8 cellular contexts compared by ENCODE assay signal in genomic region chr3:156643729-156644389, GRCh38. TPM values are rescaled to one million over a fixed set of nuclear protein-coding genes. Genes with fewer than 3 reads are reported as not detected.
A peak's percentile ranks its signal among the peaks of the same experiment; 100 is the strongest.
DNase-seq lines count a peak whose midpoint lies in the region; ATAC-seq, FAIRE-seq and TF ChIP-seq lines count a peak whose summit lies in the region.

No MANE protein-coding gene starts in this region.

- H3K4me3 ChIP-seq in H7 (ENCODE audit: insufficient read depth, low read depth, low read length) (no peak overlapping the region), NB4 (ENCODE audit: low read depth, low read length) (peak overlapping the region; percentile 39), astrocyte (ENCODE audit: insufficient read depth, low read depth, low read length) (no peak overlapping the region), trophoblast cell (ENCODE audit: low read depth, low read length) (no peak overlapping the region)

- H3K27ac ChIP-seq in astrocyte (ENCODE audit: low read depth, low read length): no peak overlapping the region
- H3K27ac ChIP-seq in trophoblast cell (ENCODE audit: low read depth, low read length): no peak overlapping the region

- no peak overlapping the region for H3K4ac ChIP-seq in trophoblast cell (ENCODE audit: low read depth, low read length)

- H3K4me2 ChIP-seq in astrocyte (ENCODE audit: low read length): peak overlapping the region; percentile 66
- no peak overlapping the region for H3K4me2 ChIP-seq in trophoblast cell (ENCODE audit: low read length)

- no peaks in the 10 kb centered on the region for H3K36me3 Mint-ChIP-seq in astrocyte (ENCODE audit: low read depth, unreplicated experiment)

- intact Hi-C loops in posterior cingulate gyrus (cut with DNase I): no loop called here

- H3K18ac ChIP-seq in trophoblast cell (ENCODE audit: low read length): no peak overlapping the region

- H3K9ac ChIP-seq in astrocyte (ENCODE audit: low read length) (peak overlapping the region; percentile 9), trophoblast cell (ENCODE audit: low read length) (no peak overlapping the region)

- no peak overlapping the region for H4K91ac ChIP-seq in trophoblast cell (ENCODE audit: low read depth, low read length)

- TF ChIP-seq CTCF in NB4 (IDR thresholded peaks at IDR 0.05; ENCODE audit: low read depth, low read length) (no peak), astrocyte (IDR thresholded peaks at IDR 0.05; ENCODE audit: insufficient read depth, low read depth, low read length) (no peak)

- FAIRE-seq in astrocyte (lab: Jason Lieb, UNC): no peak

- H3K79me1 ChIP-seq in trophoblast cell (ENCODE audit: low read length): no peaks in the 10 kb centered on the region

- H4K8ac ChIP-seq in trophoblast cell (ENCODE audit: low read depth, low read length): no peak overlapping the region

- no peaks in the 10 kb centered on the region for H4K20me1 ChIP-seq in astrocyte (ENCODE audit: insufficient read depth, low read length)

- H3K36me3 ChIP-seq in H7 (replicated peaks; ENCODE audit: control insufficient read depth, insufficient read depth, low read length) (no peaks in the 10 kb centered on the region), astrocyte (ENCODE audit: insufficient read depth, low read length) (no peaks in the 10 kb centered on the region), trophoblast cell (ENCODE audit: control insufficient read depth in 1 of 2, insufficient read depth in 2 of 2, low read length in 2 of 2) (no peaks in the 10 kb centered on the region)

- H3K23ac ChIP-seq in trophoblast cell (ENCODE audit: low read length): no peak overlapping the region

- H2BK5ac ChIP-seq in trophoblast cell (ENCODE audit: low read depth, low read length, poor library complexity): no peak overlapping the region

- peak overlapping the region; percentile 53 for H2AFZ ChIP-seq in astrocyte (ENCODE audit: low read depth, low read length)
- no peak overlapping the region for H2AFZ ChIP-seq in trophoblast cell (ENCODE audit: insufficient read depth, low read length, poor library complexity)

- H3K27ac Mint-ChIP-seq in astrocyte (ENCODE audit: unreplicated experiment): peak overlapping the region; percentile 51

- no peak overlapping the region for H2AK5ac ChIP-seq in trophoblast cell (ENCODE audit: low read length)

- H3K4me1 ChIP-seq in astrocyte (ENCODE audit: insufficient read depth, low read length) (no peaks in the 10 kb centered on the region), trophoblast cell (ENCODE audit: control insufficient read depth in 1 of 2, insufficient read depth in 2 of 2, low read length in 2 of 2) (no peaks in the 10 kb centered on the region)

- no peak overlapping the region for H2BK120ac ChIP-seq in trophoblast cell (ENCODE audit: insufficient read depth, low read length, poor library complexity)

- no peak overlapping the region for H2BK12ac ChIP-seq in trophoblast cell (ENCODE audit: low read length)

- H4K12ac ChIP-seq in trophoblast cell (ENCODE audit: low read depth, low read length): no peak overlapping the region

- H3K79me2 ChIP-seq in astrocyte (ENCODE audit: insufficient read depth, low read length) (no peaks in the 10 kb centered on the region), trophoblast cell (ENCODE audit: control insufficient read depth, insufficient read depth, low read length, poor library complexity) (no peaks in the 10 kb centered on the region)

- H3K4me1 Mint-ChIP-seq in astrocyte (ENCODE audit: low read depth, unreplicated experiment): peaks cover 20% of the 10 kb centered on the region

- H3K14ac ChIP-seq in trophoblast cell (ENCODE audit: low read length): no peak overlapping the region

- ATAC-seq in GM18858 (IDR thresholded peaks at IDR 0.05; ENCODE audit: unreplicated experiment): peak; percentile 71

- H3K9me3 ChIP-seq in astrocyte (ENCODE audit: insufficient read depth, low read depth, low read length) (no peaks in the 10 kb centered on the region), trophoblast cell (ENCODE audit: insufficient read depth, low read depth, low read length) (no peaks in the 10 kb centered on the region)

- no peak for TF ChIP-seq POLR2A in NB4 (IDR thresholded peaks at IDR 0.05; ENCODE audit: extremely low read depth, insufficient read length)

- no peaks in the 10 kb centered on the region for H3K27me3 ChIP-seq in H7 (ENCODE audit: control insufficient read depth, insufficient read depth, low read length)
- H3K27me3 ChIP-seq in astrocyte (ENCODE audit: insufficient read depth, low read length): peaks cover 5% of the 10 kb centered on the region
- no peaks in the 10 kb centered on the region for H3K27me3 ChIP-seq in trophoblast cell (ENCODE audit: insufficient read depth, low read length)

- H3K9me3 Mint-ChIP-seq in astrocyte (ENCODE audit: unreplicated experiment): peaks cover 2% of the 10 kb centered on the region

- H3K27me3 Mint-ChIP-seq in astrocyte (ENCODE audit: low read depth, unreplicated experiment): no peaks in the 10 kb centered on the region

- WGBS in trophoblast cell (ENCODE audit: extremely low coverage, insufficient coverage, insufficient read length): no CpG with 5 or more reads among the region's 6 CpGs

- H3K4me3 Mint-ChIP-seq in astrocyte (ENCODE audit: unreplicated experiment): no peak overlapping the region

- DNase-seq in H7: peak; percentile 15
- peak; percentile 90 for DNase-seq in NB4 (ENCODE audit: low read depth)
- DNase-seq in astrocyte (ENCODE audit: low read depth): peak; percentile 37
- peak; percentile 54 to 68 for DNase-seq in trophoblast cell
- DNase-seq in posterior cingulate gyrus: no peak
- no peak for DNase-seq in SK-N-DZ (ENCODE audit: low spot score)
- no peak for DNase-seq in mucosa of gallbladder (ENCODE audit: low spot score)

RNA-seq across cellular contexts. Expression of gene TIPARP, which starts 30.5 kb away (rescaled TPM):
- 13.3 and 13.4 TPM in 2 replicates for total RNA-seq in H7 (2014; rRNA removed; shearing (Covaris generic))
- total RNA-seq in astrocyte (55.5 and 74.2 TPM in 2 replicates), mucosa of gallbladder (28.5 TPM)
- polyA plus RNA-seq in trophoblast cell (2013): 31.9 and 33.4 TPM in 2 replicates
- 5.9 and 6.3 TPM in 2 replicates for polyA plus RNA-seq in SK-N-DZ (2014; cell fraction: cytosol; rRNA removed)
- polyA plus RNA-seq in SK-N-DZ (2014; cell fraction: nucleus; rRNA removed): 2.7 and 3.4 TPM in 2 replicates

Comparison
In these comparisons a context has a peak if more than half of its experiments do, and no peak if none do; other contexts are left out.
1. DNase-seq: peak in H7 (single experiment), NB4 (single experiment), astrocyte (single experiment) and trophoblast cell (2 of 2); none in posterior cingulate gyrus (0 of 10), SK-N-DZ (single experiment) and mucosa of gallbladder (single experiment).